ENCODE assay signal across 8 cellular contexts in the genomic region with DNA sequence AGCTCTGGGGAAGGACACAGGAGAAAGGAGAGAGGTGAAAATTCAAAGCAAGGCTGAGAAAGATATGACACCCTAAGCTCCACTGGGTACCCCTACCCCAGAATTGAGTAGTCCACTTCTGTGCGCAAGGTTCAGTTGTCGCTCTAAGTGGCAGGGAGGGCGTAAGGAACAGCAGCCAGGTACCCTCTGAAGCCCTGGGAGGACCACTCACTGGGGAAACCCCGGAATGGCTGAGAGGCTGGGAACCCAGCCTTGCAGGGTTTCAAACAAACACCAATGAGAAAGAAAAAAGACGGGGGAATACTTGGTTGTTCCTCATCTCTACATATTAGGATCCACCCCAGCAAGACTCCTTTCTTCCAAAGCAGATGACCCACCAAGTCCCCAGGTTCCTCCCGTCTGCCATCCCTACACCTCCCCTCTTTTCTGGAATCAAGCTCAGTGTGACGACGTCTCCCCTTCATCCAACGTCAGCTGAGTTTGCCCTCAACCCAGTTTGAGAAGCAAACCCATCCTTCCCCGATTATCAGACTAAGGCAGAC. TPM values are rescaled to one million over a fixed set of nuclear protein-coding genes. Genes with fewer than 3 reads are reported as not detected.
DNase-seq lines count a peak whose midpoint lies in the region; ATAC-seq lines count a peak whose summit lies in the region.
"Had no signal": no experiment of that assay in that cellular context is flagged by ENCODE, and none has a peak within 500 bp of the region (broad histone marks: within the 10 kb centered on the region; RNA-seq: fewer than 3 reads in every experiment).

No MANE protein-coding gene starts in this region.

- H3K4me3 ChIP-seq in HUES6 (ENCODE audit: low read depth, low read length) = peak overlapping the region; percentile 91
- peak overlapping the region; percentile 90 for H3K4me3 ChIP-seq in iPS-11a (ENCODE audit: low read depth, low read length)

- peaks cover 32% of the 10 kb centered on the region for H3K4me1 Mint-ChIP-seq in stimulated activated effector memory CD8-positive, alpha-beta T cell treated with anti-CD3 and anti-CD28 coated beads, Interleukin-12 subunit alpha, Interleukin-12 subunit beta, amount 100 ng/mL, for 72 hours

- H3K27ac Mint-ChIP-seq in activated naive CD4-positive, alpha-beta T cell treated with anti-CD3 and anti-CD28 coated beads, Interleukin-2, amount 50 U/mL, for 72 hours = peak overlapping the region; percentile 86 to 97
- H3K27ac Mint-ChIP-seq in stimulated activated effector memory CD8-positive, alpha-beta T cell treated with anti-CD3 and anti-CD28 coated beads, Interleukin-12 subunit alpha, Interleukin-12 subunit beta, amount 100 ng/mL, for 72 hours = peak overlapping the region; percentile 97

- 0 out of 2 replicates have a peak, but pooled peaks cover 6% of the 10 kb centered on the region for H3K9me3 ChIP-seq in HUES6 (ENCODE audit: control insufficient read depth, insufficient read depth, low read depth, low read length)

- H3K27ac ChIP-seq in HUES6 (ENCODE audit: low read depth, low read length) = no peak overlapping the region

- H3K4me3 Mint-ChIP-seq in stimulated activated effector memory CD8-positive, alpha-beta T cell treated with anti-CD3 and anti-CD28 coated beads, Interleukin-12 subunit alpha, Interleukin-12 subunit beta, amount 100 ng/mL, for 72 hours = peak overlapping the region; percentile 98

- no peak for DNase-seq in activated naive CD4-positive, alpha-beta T cell treated with anti-CD3 and anti-CD28 coated beads, Interleukin-2, amount 50 U/mL, for 72 hours (ENCODE audit: low spot score in 2 of 2)
- DNase-seq in stimulated activated effector memory CD8-positive, alpha-beta T cell treated with anti-CD3 and anti-CD28 coated beads, Interleukin-12 subunit alpha, Interleukin-12 subunit beta, amount 100 ng/mL, for 72 hours (ENCODE audit: low spot score in 2 of 2) = no peak
- DNase-seq in amniotic stem cell (lab: John Stamatoyannopoulos, UW) (no peak), NOMO-1 treated with DMSO at 0.1 percent for 48 hours (lab: John Stamatoyannopoulos, UW; ENCODE audit: unreplicated experiment) (no peak)

- peaks cover 15% of the 10 kb centered on the region for H3K4me1 ChIP-seq in HUES6 (ENCODE audit: control insufficient read depth, insufficient read depth, low read length)

- H3K9me3 Mint-ChIP-seq in activated naive CD4-positive, alpha-beta T cell treated with anti-CD3 and anti-CD28 coated beads, Interleukin-2, amount 50 U/mL, for 72 hours = no peaks in the 10 kb centered on the region
- no peaks in the 10 kb centered on the region for H3K9me3 Mint-ChIP-seq in stimulated activated effector memory CD8-positive, alpha-beta T cell treated with anti-CD3 and anti-CD28 coated beads, Interleukin-12 subunit alpha, Interleukin-12 subunit beta, amount 100 ng/mL, for 72 hours

- no peak for ATAC-seq in activated naive CD4-positive, alpha-beta T cell treated with anti-CD3 and anti-CD28 coated beads, Interleukin-2, amount 50 U/mL, for 72 hours
- no peak for ATAC-seq in stimulated activated effector memory CD8-positive, alpha-beta T cell treated with anti-CD3 and anti-CD28 coated beads, Interleukin-12 subunit alpha, Interleukin-12 subunit beta, amount 100 ng/mL, for 72 hours
- no peak for ATAC-seq in GM21717 (IDR thresholded peaks at IDR 0.05; ENCODE audit: unreplicated experiment)

- H3K9ac ChIP-seq in HUES6 (ENCODE audit: low read length) = peak overlapping the region; percentile 28

- H3K36me3 ChIP-seq in HUES6 (ENCODE audit: control insufficient read depth, insufficient read depth, low read length) = peaks cover 24% of the 10 kb centered on the region

- H3K27me3 ChIP-seq in HUES6 (ENCODE audit: control insufficient read depth, insufficient read depth, low read length) = no peaks in the 10 kb centered on the region

- H3K36me3 Mint-ChIP-seq in activated naive CD4-positive, alpha-beta T cell treated with anti-CD3 and anti-CD28 coated beads, Interleukin-2, amount 50 U/mL, for 72 hours = peaks cover 5 to 7% of the 10 kb centered on the region in 2 donors
- peaks cover 19% of the 10 kb centered on the region for H3K36me3 Mint-ChIP-seq in stimulated activated effector memory CD8-positive, alpha-beta T cell treated with anti-CD3 and anti-CD28 coated beads, Interleukin-12 subunit alpha, Interleukin-12 subunit beta, amount 100 ng/mL, for 72 hours

RNA-seq across cellular contexts. Expression of gene LMBR1L, which starts 0.9 kb away (rescaled TPM):
- total RNA-seq in activated naive CD4-positive, alpha-beta T cell treated with anti-CD3 and anti-CD28 coated beads, Interleukin-2, amount 50 U/mL, for 72 hours = 100 to 1,000 TPM in 1 of 2 donors, 10 to 100 TPM in 1; 64.0 to 134 TPM

RNA-seq across cellular contexts. Expression of gene DHH, which starts 15.1 kb away (rescaled TPM):
- 1 to 10 TPM in 1 of 2 donors, under 1 TPM in 1; 0.19 to 1.0 TPM for total RNA-seq in activated naive CD4-positive, alpha-beta T cell treated with anti-CD3 and anti-CD28 coated beads, Interleukin-2, amount 50 U/mL, for 72 hours
- total RNA-seq: RPMI7951 had no signal

RNA-seq across cellular contexts. Expression of gene TUBA1B, which starts 21.5 kb away (rescaled TPM):
- 1,000 to 10,000 TPM; 2,180 to 2,388 TPM for total RNA-seq in activated naive CD4-positive, alpha-beta T cell treated with anti-CD3 and anti-CD28 coated beads, Interleukin-2, amount 50 U/mL, for 72 hours

RNA-seq across cellular contexts. Expression of gene RHEBL1, which starts 39.9 kb away (rescaled TPM):
- total RNA-seq in activated naive CD4-positive, alpha-beta T cell treated with anti-CD3 and anti-CD28 coated beads, Interleukin-2, amount 50 U/mL, for 72 hours = 10 to 100 TPM; 12.7 to 19.7 TPM

RNA-seq across cellular contexts. Expression of gene KMT2D, which starts 49.1 kb away (rescaled TPM):
- total RNA-seq in activated naive CD4-positive, alpha-beta T cell treated with anti-CD3 and anti-CD28 coated beads, Interleukin-2, amount 50 U/mL, for 72 hours = 100 to 1,000 TPM in 1 of 2 donors, 10 to 100 TPM in 1; 67.7 to 110 TPM
